Comparison of ENCODE assay signal across 10 cellular contexts in the genomic region with DNA sequence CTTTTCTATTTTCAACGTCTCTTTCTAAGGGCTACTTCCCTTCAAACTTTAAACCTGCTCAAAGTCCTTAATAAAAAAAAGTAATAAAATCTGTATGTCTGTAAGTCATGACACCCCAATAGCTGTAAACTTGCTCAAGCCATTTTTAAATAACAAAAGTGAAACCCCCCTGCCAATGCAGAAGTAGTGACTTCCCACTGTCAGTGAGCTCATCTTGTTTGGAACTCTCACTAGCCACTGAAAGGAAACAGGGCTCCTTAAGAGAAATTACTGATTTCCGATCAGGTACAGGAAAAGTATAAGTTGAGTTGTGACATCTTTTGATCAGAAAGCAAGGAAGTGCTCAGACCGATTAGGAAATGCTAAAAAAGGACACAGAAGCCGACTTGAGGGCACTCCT. TPM values are rescaled to one million over a fixed set of nuclear protein-coding genes. Genes with fewer than 3 reads are reported as not detected.
A peak's percentile ranks its signal among the peaks of the same experiment; 100 is the strongest.
DNase-seq lines count a peak whose midpoint lies in the region; ATAC-seq and TF ChIP-seq lines count a peak whose summit lies in the region.
"Had no signal": no experiment of that assay in that cellular context is flagged by ENCODE, and none has a peak within 500 bp of the region (broad histone marks: within the 10 kb centered on the region; RNA-seq: fewer than 3 reads in every experiment).

No MANE protein-coding gene starts in this region.

- peaks cover 51% of the 10 kb centered on the region for H3K4me1 Mint-ChIP-seq in activated T-cell treated with anti-CD3 and anti-CD28 coated beads, Interleukin-2, amount 50 U/mL, for 24 hours (ENCODE audit: low read depth)
- H3K4me1 Mint-ChIP-seq in neural progenitor cell: peaks cover 5% of the 10 kb centered on the region

- no peak overlapping the region for H3K9ac ChIP-seq in neural progenitor cell

- ATAC-seq in HG02642 (IDR thresholded peaks at IDR 0.05; ENCODE audit: poor library complexity, unreplicated experiment) (peak; percentile 55), gastrocnemius medialis (no peak)

- H3K9me2 ChIP-seq in OCI-LY7 (ENCODE audit: insufficient read depth, low read length): no peaks in the 10 kb centered on the region

- peaks cover 12% of the 10 kb centered on the region for H3K4me1 ChIP-seq in OCI-LY7 (ENCODE audit: insufficient read depth, low read length, poor library complexity, severe bottlenecking)
- H3K4me1 ChIP-seq in gastrocnemius medialis: peaks cover 10 to 19% of the 10 kb centered on the region in 2 donors
- H3K4me1 ChIP-seq in neural progenitor cell: no peaks in the 10 kb centered on the region

- H3K4me2 ChIP-seq in OCI-LY7 (ENCODE audit: low read length) (peak overlapping the region; percentile 34), neural progenitor cell (no peak overlapping the region)

- H3K4me3 ChIP-seq in OCI-LY7 (ENCODE audit: low read depth, low read length, poor library complexity, severe bottlenecking) (no peak overlapping the region), gastrocnemius medialis (no peak overlapping the region), neural progenitor cell (no peak overlapping the region)

- H3K9me3 Mint-ChIP-seq in activated T-cell treated with anti-CD3 and anti-CD28 coated beads, Interleukin-2, amount 50 U/mL, for 24 hours: no peaks in the 10 kb centered on the region
- H3K9me3 Mint-ChIP-seq in neural progenitor cell: no peaks in the 10 kb centered on the region

- no TSS peak for BruUV-seq in OCI-LY7 (replicated peaks; lab: Mats Ljungman, UMichigan)

- intact Hi-C loops in OCI-LY7 (cut with micrococcal nuclease; ENCODE audit: unreplicated experiment): no loop called here
- intact Hi-C loops in gastrocnemius medialis (cut with DNase I; ENCODE audit: low total_unique reads): no loop called here

- POLR2A ChIA-PET in OCI-LY7 (lab: Charles Lee): interaction anchor here (0.6 to 1.4 kb wide), 11 partner anchors 8 to 1249 kb away, joined by 3 to 6 read pairs (median 3); no protein-coding TSS in a partner anchor

- H3K9me3 ChIP-seq in OCI-LY7 (ENCODE audit: low read length) (no peaks in the 10 kb centered on the region), gastrocnemius medialis (no peaks in the 10 kb centered on the region), neural progenitor cell (ENCODE audit: low read depth) (no peaks in the 10 kb centered on the region)

- H3K36me3 ChIP-seq in OCI-LY7 (ENCODE audit: insufficient read depth, low read length) (no peaks in the 10 kb centered on the region), gastrocnemius medialis (no peaks in the 10 kb centered on the region), neural progenitor cell (no peaks in the 10 kb centered on the region)

- no peak overlapping the region for H3K27ac ChIP-seq in OCI-LY7 (ENCODE audit: low read depth, low read length, poor library complexity, severe bottlenecking)
- H3K27ac ChIP-seq in gastrocnemius medialis: peak overlapping the region in 3 of 4 donors; percentile 28 to 35 (median 33)
- H3K27ac ChIP-seq in neural progenitor cell: no peak overlapping the region

- in situ Hi-C loops in gastrocnemius medialis (cut with MboI; ENCODE audit: low sequenced_read_pairs in 4 of 4): no loop called here

- H2AFZ ChIP-seq in OCI-LY7 (ENCODE audit: low read length): no peak overlapping the region
- no peak overlapping the region for H2AFZ ChIP-seq in neural progenitor cell (replicated peaks)

- TF ChIP-seq POLR2A in gastrocnemius medialis (IDR thresholded peaks at IDR 0.05): no peak

- no peaks in the 10 kb centered on the region for H3K27me3 ChIP-seq in gastrocnemius medialis
- H3K27me3 ChIP-seq in neural progenitor cell: no peaks in the 10 kb centered on the region

- H3K79me2 ChIP-seq in OCI-LY7 (ENCODE audit: insufficient read depth, low read depth, low read length) (no peaks in the 10 kb centered on the region), neural progenitor cell (ENCODE audit: low read depth) (no peaks in the 10 kb centered on the region)

- peak overlapping the region; percentile 13 for H3K4me3 Mint-ChIP-seq in activated T-cell treated with anti-CD3 and anti-CD28 coated beads, Interleukin-2, amount 50 U/mL, for 24 hours
- no peak overlapping the region for H3K4me3 Mint-ChIP-seq in neural progenitor cell

- TF ChIP-seq CTCF in OCI-LY7 (conservative IDR thresholded peaks at IDR 0.05; ENCODE audit: low read length) (no peak), gastrocnemius medialis (IDR thresholded peaks at IDR 0.05 in 4 of 5, conservative IDR thresholded peaks at IDR 0.05 in 1 of 5) (no peak), neural progenitor cell (IDR thresholded peaks at IDR 0.05) (no peak)

- H3F3A ChIP-seq in neural progenitor cell (ENCODE audit: low read depth): no peaks in the 10 kb centered on the region

- H3K27me3 Mint-ChIP-seq in activated T-cell treated with anti-CD3 and anti-CD28 coated beads, Interleukin-2, amount 50 U/mL, for 24 hours: no peaks in the 10 kb centered on the region
- no peaks in the 10 kb centered on the region for H3K27me3 Mint-ChIP-seq in neural progenitor cell (ENCODE audit: insufficient read depth, low read depth)

- DNase-seq in activated T-cell treated with anti-CD3 and anti-CD28 coated beads, Interleukin-2, amount 50 U/mL, for 24 hours: no peak
- DNase-seq in activated T-cell treated with anti-CD3 and anti-CD28 coated beads, Interleukin-2, amount 50 U/mL, for 1 hour: no peak
- DNase-seq in OCI-LY7 (ENCODE audit: low spot score) (peak; percentile 10), gastrocnemius medialis (no peak), NCI-H69 (lab: John Stamatoyannopoulos, UW) (no peak), neural progenitor cell (ENCODE audit: low spot score) (no peak), NK-92 (lab: John Stamatoyannopoulos, UW; ENCODE audit: unreplicated experiment) (no peak)
- DNase-seq: NCI-H2171 treated with DMSO at 0.1 percent for 48 hours had no signal

- peak overlapping the region; percentile 73 for H3K27ac Mint-ChIP-seq in activated T-cell treated with anti-CD3 and anti-CD28 coated beads, Interleukin-2, amount 50 U/mL, for 24 hours
- no peak overlapping the region for H3K27ac Mint-ChIP-seq in neural progenitor cell

- CTCF ChIA-PET in OCI-LY7 (lab: Charles Lee; ENCODE audit: unreplicated experiment): no interaction called here

- H4K20me1 ChIP-seq in OCI-LY7 (ENCODE audit: insufficient read depth, low read length): no peaks in the 10 kb centered on the region
- no peaks in the 10 kb centered on the region for H4K20me1 ChIP-seq in neural progenitor cell (ENCODE audit: low read depth)

- no peaks in the 10 kb centered on the region for H3K36me3 Mint-ChIP-seq in activated T-cell treated with anti-CD3 and anti-CD28 coated beads, Interleukin-2, amount 50 U/mL, for 24 hours (ENCODE audit: low read depth)
- H3K36me3 Mint-ChIP-seq in neural progenitor cell: no peaks in the 10 kb centered on the region

RNA-seq across cellular contexts. Expression of a gene that starts 27.6 kb away (rescaled TPM):
- total RNA-seq in OCI-LY7 (2014; rRNA removed; shearing (Covaris generic)): not detected in 2 replicates
- total RNA-seq in OCI-LY7 (2022): not detected in 2 replicates
- under 1 TPM in 1 of 4 donors, not detected in 3; 0.56 TPM for total RNA-seq in gastrocnemius medialis
- total RNA-seq in neural progenitor cell (ENCODE audit: low replicate concordance): not detected in 2 replicates
- total RNA-seq: osteoblast had no signal

RNA-seq across cellular contexts. Expression of a gene that starts 47.7 kb away (rescaled TPM):
- not detected in 2 replicates for total RNA-seq in OCI-LY7 (2014; rRNA removed; shearing (Covaris generic))
- total RNA-seq in OCI-LY7 (2022) (not detected in 2 replicates), gastrocnemius medialis (1 to 10 TPM; 3.3 to 5.2 (median 3.8) TPM), neural progenitor cell (ENCODE audit: low replicate concordance) (not detected in 2 replicates)
- total RNA-seq: osteoblast had no signal

Comparison
In these comparisons a context has a peak if more than half of its experiments do, and no peak if none do; other contexts are left out.
1. H3K27ac ChIP-seq: peak in gastrocnemius medialis (3 of 4); none in OCI-LY7 (single experiment) and neural progenitor cell (single experiment).